Comparison of ENCODE assay signal across 1 cellular context in genomic region chr17:48610282-48611211, GRCh38.
TF ChIP-seq lines count a peak whose summit lies in the region.

Gene HOXB7, minus strand, starts transcription at chr17:48611017. Its CDS starts 99 bp downstream, at chr17:48610918.

TF ChIP-seq in GM12878, 131 proteins besides CTCF, POLR2A, EP300 and RAD21 (continued from another document and continues in another):
- TF ChIP-seq ASH2L (IDR thresholded peaks at IDR 0.05; ENCODE audit: borderline replicate concordance, low read depth): no peak
- TF ChIP-seq, protein P1, sequence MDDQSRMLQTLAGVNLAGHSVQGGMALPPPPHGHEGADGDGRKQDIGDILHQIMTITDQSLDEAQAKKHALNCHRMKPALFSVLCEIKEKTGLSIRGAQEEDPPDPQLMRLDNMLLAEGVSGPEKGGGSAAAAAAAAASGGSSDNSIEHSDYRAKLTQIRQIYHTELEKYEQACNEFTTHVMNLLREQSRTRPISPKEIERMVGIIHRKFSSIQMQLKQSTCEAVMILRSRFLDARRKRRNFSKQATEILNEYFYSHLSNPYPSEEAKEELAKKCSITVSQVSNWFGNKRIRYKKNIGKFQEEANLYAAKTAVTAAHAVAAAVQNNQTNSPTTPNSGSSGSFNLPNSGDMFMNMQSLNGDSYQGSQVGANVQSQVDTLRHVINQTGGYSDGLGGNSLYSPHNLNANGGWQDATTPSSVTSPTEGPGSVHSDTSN (IDR thresholded peaks at IDR 0.05; ENCODE audit: insufficient replicate concordance, low read depth, low read length): no peak
- TF ChIP-seq ZNF207 (IDR thresholded peaks at IDR 0.05; ENCODE audit: borderline replicate concordance): peak; percentile 1; the same call in 1 of the 2 replicates
- no peak for TF ChIP-seq HDGF (IDR thresholded peaks at IDR 0.05)
- 0 out of 2 replicates have a peak, but pooled peaks have one; percentile 26 for TF ChIP-seq CHD1 (IDR thresholded peaks at IDR 0.05; ENCODE audit: low read depth, low read length)
- peak; percentile 56; the same call in 1 of the 2 replicates for TF ChIP-seq LARP7 (IDR thresholded peaks at IDR 0.05)
- 0 out of 2 replicates have a peak, but pooled peaks have one; percentile 16 for TF ChIP-seq ATF7 (IDR thresholded peaks at IDR 0.05; ENCODE audit: low read depth)
- TF ChIP-seq HSF1 (IDR thresholded peaks at IDR 0.05; ENCODE audit: low read depth, low read length): no peak
- TF ChIP-seq POLR2AphosphoS5 (IDR thresholded peaks at IDR 0.05; ENCODE audit: low read length): no peak
- no peak for TF ChIP-seq HCFC1 (IDR thresholded peaks at IDR 0.05; ENCODE audit: low read length)
- TF ChIP-seq, protein P2, sequence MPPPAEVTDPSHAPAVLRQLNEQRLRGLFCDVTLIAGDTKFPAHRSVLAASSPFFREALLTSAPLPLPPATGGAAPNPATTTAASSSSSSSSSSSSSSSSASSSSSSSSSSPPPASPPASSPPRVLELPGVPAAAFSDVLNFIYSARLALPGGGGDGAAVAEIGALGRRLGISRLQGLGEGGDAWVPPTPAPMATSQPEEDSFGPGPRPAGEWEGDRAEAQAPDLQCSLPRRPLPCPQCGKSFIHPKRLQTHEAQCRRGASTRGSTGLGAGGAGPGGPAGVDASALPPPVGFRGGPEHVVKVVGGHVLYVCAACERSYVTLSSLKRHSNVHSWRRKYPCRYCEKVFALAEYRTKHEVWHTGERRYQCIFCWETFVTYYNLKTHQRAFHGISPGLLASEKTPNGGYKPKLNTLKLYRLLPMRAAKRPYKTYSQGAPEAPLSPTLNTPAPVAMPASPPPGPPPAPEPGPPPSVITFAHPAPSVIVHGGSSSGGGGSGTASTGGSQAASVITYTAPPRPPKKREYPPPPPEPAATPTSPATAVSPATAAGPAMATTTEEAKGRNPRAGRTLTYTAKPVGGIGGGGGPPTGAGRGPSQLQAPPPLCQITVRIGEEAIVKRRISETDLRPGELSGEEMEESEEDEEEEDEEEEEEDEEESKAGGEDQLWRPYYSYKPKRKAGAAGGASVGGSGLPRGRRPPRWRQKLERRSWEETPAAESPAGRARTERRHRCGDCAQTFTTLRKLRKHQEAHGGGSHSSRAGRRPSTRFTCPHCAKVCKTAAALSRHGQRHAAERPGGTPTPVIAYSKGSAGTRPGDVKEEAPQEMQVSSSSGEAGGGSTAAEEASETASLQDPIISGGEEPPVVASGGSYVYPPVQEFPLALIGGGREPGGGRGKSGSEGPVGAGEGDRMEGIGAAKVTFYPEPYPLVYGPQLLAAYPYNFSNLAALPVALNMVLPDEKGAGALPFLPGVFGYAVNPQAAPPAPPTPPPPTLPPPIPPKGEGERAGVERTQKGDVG (CRISPR knock-in tag; IDR thresholded peaks at IDR 0.05): 0 out of 2 replicates have a peak, but pooled peaks have one; percentile 22
- no peak for TF ChIP-seq TCF3 (IDR thresholded peaks at IDR 0.05; ENCODE audit: borderline replicate concordance, insufficient read depth, low read depth, low read length)
- no peak for TF ChIP-seq RUNX3 (IDR thresholded peaks at IDR 0.05; ENCODE audit: low read length)
- TF ChIP-seq, protein P3, sequence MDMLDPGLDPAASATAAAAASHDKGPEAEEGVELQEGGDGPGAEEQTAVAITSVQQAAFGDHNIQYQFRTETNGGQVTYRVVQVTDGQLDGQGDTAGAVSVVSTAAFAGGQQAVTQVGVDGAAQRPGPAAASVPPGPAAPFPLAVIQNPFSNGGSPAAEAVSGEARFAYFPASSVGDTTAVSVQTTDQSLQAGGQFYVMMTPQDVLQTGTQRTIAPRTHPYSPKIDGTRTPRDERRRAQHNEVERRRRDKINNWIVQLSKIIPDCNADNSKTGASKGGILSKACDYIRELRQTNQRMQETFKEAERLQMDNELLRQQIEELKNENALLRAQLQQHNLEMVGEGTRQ (IDR thresholded peaks at IDR 0.05; ENCODE audit: borderline replicate concordance, low read depth, low read length): peak; percentile 99
- no peak for TF ChIP-seq SUPT20H (IDR thresholded peaks at IDR 0.05; ENCODE audit: borderline replicate concordance, control insufficient read depth, low read depth, low read length)
- peak; percentile 67; the same call in 1 of the 2 replicates for TF ChIP-seq NFIC (IDR thresholded peaks at IDR 0.05; ENCODE audit: low read depth, low read length)
- no peak for TF ChIP-seq POU2F2 (IDR thresholded peaks at IDR 0.05; ENCODE audit: borderline replicate concordance, low read depth, low read length)
- TF ChIP-seq TCF7 (IDR thresholded peaks at IDR 0.05; ENCODE audit: borderline replicate concordance): no peak
- TF ChIP-seq NRF1 (conservative IDR thresholded peaks at IDR 0.05; ENCODE audit: low read depth, low read length): no peak
- TF ChIP-seq IRF4 (IDR thresholded peaks at IDR 0.05; ENCODE audit: low read depth, low read length): no peak
- peak; percentile 67 for TF ChIP-seq FOS (IDR thresholded peaks at IDR 0.05; ENCODE audit: borderline replicate concordance, extremely low read depth, insufficient read length)
- TF ChIP-seq, protein P4, sequence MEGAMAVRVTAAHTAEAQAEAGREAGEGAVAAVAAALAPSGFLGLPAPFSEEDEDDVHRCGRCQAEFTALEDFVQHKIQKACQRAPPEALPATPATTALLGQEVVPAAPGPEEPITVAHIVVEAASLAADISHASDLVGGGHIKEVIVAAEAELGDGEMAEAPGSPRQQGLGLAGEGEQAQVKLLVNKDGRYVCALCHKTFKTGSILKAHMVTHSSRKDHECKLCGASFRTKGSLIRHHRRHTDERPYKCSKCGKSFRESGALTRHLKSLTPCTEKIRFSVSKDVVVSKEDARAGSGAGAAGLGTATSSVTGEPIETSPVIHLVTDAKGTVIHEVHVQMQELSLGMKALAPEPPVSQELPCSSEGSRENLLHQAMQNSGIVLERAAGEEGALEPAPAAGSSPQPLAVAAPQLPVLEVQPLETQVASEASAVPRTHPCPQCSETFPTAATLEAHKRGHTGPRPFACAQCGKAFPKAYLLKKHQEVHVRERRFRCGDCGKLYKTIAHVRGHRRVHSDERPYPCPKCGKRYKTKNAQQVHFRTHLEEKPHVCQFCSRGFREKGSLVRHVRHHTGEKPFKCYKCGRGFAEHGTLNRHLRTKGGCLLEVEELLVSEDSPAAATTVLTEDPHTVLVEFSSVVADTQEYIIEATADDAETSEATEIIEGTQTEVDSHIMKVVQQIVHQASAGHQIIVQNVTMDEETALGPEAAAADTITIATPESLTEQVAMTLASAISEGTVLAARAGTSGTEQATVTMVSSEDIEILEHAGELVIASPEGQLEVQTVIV (IDR thresholded peaks at IDR 0.05; ENCODE audit: borderline replicate concordance, partially characterized antibody): no peak
- 0 out of 2 replicates have a peak, but pooled peaks have one; percentile 20 for TF ChIP-seq TAF1 (IDR thresholded peaks at IDR 0.05; ENCODE audit: borderline replicate concordance, low read depth, low read length)
- TF ChIP-seq PAX5 (IDR thresholded peaks at IDR 0.05; ENCODE audit: borderline replicate concordance, low read depth, low read length): 0 out of 2 replicates have a peak, but pooled peaks have one; percentile 8
- no peak for TF ChIP-seq MEF2A (IDR thresholded peaks at IDR 0.05; ENCODE audit: insufficient read depth, low read depth, low read length)
- no peak for TF ChIP-seq FOXK2 (IDR thresholded peaks at IDR 0.05)
- TF ChIP-seq ETV6 (conservative IDR thresholded peaks at IDR 0.05 in 1 of 2, IDR thresholded peaks at IDR 0.05 in 1 of 2; ENCODE audit: borderline replicate concordance in 1 of 2, low read depth in 1 of 2): no peak
- TF ChIP-seq NR2C2 (IDR thresholded peaks at IDR 0.05; ENCODE audit: borderline replicate concordance, control insufficient read depth, insufficient read length, low read depth): no peak
- no peak for TF ChIP-seq TBL1XR1 (IDR thresholded peaks at IDR 0.05; ENCODE audit: low read depth, low read length)
- no peak for TF ChIP-seq BCL11A (IDR thresholded peaks at IDR 0.05; ENCODE audit: low read depth, low read length)
- TF ChIP-seq SIN3A (IDR thresholded peaks at IDR 0.05; ENCODE audit: low read depth, low read length): 0 out of 2 replicates have a peak, but pooled peaks have one; percentile 12
- TF ChIP-seq BACH1 (IDR thresholded peaks at IDR 0.05; ENCODE audit: borderline replicate concordance): no peak
- TF ChIP-seq, protein P5, sequence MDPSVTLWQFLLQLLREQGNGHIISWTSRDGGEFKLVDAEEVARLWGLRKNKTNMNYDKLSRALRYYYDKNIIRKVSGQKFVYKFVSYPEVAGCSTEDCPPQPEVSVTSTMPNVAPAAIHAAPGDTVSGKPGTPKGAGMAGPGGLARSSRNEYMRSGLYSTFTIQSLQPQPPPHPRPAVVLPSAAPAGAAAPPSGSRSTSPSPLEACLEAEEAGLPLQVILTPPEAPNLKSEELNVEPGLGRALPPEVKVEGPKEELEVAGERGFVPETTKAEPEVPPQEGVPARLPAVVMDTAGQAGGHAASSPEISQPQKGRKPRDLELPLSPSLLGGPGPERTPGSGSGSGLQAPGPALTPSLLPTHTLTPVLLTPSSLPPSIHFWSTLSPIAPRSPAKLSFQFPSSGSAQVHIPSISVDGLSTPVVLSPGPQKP (IDR thresholded peaks at IDR 0.05; ENCODE audit: low read depth, low read length): no peak
- TF ChIP-seq ZSCAN29 (IDR thresholded peaks at IDR 0.05): peak; percentile 100
- TF ChIP-seq CBX3 (IDR thresholded peaks at IDR 0.05; ENCODE audit: borderline replicate concordance, low read depth): no peak
- peak; percentile 98 for TF ChIP-seq ATF3 (IDR thresholded peaks at IDR 0.05; ENCODE audit: borderline replicate concordance, extremely low read depth, low read depth, low read length)
- TF ChIP-seq IKZF1 (conservative IDR thresholded peaks at IDR 0.05): peak; percentile 49
- peak in 1 of 2 experiments; percentile 43; a peak in 3 of 4 replicates for TF ChIP-seq IKZF2 (IDR thresholded peaks at IDR 0.05)
- no peak for TF ChIP-seq SREBF2 (IDR thresholded peaks at IDR 0.05; ENCODE audit: low read length)
- TF ChIP-seq CBFB (IDR thresholded peaks at IDR 0.05; ENCODE audit: low read depth): 0 out of 2 replicates have a peak, but pooled peaks have one; percentile 26
- TF ChIP-seq PKNOX1 (IDR thresholded peaks at IDR 0.05): no peak
- no peak for TF ChIP-seq SKIL (IDR thresholded peaks at IDR 0.05; ENCODE audit: low read depth, poor library complexity, severe bottlenecking)
- TF ChIP-seq, protein P6, sequence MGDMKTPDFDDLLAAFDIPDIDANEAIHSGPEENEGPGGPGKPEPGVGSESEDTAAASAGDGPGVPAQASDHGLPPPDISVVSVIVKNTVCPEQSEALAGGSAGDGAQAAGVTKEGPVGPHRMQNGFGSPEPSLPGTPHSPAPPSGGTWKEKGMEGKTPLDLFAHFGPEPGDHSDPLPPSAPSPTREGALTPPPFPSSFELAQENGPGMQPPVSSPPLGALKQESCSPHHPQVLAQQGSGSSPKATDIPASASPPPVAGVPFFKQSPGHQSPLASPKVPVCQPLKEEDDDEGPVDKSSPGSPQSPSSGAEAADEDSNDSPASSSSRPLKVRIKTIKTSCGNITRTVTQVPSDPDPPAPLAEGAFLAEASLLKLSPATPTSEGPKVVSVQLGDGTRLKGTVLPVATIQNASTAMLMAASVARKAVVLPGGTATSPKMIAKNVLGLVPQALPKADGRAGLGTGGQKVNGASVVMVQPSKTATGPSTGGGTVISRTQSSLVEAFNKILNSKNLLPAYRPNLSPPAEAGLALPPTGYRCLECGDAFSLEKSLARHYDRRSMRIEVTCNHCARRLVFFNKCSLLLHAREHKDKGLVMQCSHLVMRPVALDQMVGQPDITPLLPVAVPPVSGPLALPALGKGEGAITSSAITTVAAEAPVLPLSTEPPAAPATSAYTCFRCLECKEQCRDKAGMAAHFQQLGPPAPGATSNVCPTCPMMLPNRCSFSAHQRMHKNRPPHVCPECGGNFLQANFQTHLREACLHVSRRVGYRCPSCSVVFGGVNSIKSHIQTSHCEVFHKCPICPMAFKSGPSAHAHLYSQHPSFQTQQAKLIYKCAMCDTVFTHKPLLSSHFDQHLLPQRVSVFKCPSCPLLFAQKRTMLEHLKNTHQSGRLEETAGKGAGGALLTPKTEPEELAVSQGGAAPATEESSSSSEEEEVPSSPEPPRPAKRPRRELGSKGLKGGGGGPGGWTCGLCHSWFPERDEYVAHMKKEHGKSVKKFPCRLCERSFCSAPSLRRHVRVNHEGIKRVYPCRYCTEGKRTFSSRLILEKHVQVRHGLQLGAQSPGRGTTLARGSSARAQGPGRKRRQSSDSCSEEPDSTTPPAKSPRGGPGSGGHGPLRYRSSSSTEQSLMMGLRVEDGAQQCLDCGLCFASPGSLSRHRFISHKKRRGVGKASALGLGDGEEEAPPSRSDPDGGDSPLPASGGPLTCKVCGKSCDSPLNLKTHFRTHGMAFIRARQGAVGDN (IDR thresholded peaks at IDR 0.05): peak; percentile 63; the same call in 1 of the 2 replicates
- TF ChIP-seq STAT1 (conservative IDR thresholded peaks at IDR 0.05): no peak
- TF ChIP-seq TARDBP (IDR thresholded peaks at IDR 0.05; ENCODE audit: borderline replicate concordance): no peak
